Comparison of ENCODE assay signal across 1 cellular context in the genomic region with DNA sequence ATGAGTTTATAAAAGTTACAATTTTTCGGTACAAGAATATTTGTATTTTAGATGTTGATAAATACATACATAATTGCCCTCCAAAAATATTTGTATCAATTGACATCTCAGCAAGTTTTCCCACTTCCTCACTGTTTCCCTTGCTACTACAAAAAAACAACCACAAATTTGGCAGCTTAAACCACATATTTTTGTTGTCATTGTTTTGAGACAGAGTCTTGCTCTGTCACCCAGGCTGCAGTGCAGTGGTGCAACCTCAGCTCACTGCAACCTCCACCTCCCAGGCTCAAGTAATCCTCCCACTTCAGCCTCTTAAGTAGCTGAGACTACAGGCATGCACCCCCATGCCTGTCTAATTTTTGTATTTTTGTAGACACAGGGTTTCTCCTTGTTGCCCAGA.
TF ChIP-seq lines count a peak whose summit lies in the region.

No MANE protein-coding gene starts in this region.

TF ChIP-seq in GM23338, 12 proteins besides CTCF, POLR2A, EP300 and RAD21:
- TF ChIP-seq, protein P1, sequence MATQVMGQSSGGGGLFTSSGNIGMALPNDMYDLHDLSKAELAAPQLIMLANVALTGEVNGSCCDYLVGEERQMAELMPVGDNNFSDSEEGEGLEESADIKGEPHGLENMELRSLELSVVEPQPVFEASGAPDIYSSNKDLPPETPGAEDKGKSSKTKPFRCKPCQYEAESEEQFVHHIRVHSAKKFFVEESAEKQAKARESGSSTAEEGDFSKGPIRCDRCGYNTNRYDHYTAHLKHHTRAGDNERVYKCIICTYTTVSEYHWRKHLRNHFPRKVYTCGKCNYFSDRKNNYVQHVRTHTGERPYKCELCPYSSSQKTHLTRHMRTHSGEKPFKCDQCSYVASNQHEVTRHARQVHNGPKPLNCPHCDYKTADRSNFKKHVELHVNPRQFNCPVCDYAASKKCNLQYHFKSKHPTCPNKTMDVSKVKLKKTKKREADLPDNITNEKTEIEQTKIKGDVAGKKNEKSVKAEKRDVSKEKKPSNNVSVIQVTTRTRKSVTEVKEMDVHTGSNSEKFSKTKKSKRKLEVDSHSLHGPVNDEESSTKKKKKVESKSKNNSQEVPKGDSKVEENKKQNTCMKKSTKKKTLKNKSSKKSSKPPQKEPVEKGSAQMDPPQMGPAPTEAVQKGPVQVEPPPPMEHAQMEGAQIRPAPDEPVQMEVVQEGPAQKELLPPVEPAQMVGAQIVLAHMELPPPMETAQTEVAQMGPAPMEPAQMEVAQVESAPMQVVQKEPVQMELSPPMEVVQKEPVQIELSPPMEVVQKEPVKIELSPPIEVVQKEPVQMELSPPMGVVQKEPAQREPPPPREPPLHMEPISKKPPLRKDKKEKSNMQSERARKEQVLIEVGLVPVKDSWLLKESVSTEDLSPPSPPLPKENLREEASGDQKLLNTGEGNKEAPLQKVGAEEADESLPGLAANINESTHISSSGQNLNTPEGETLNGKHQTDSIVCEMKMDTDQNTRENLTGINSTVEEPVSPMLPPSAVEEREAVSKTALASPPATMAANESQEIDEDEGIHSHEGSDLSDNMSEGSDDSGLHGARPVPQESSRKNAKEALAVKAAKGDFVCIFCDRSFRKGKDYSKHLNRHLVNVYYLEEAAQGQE (IDR thresholded peaks at IDR 0.05; ENCODE audit: unreplicated experiment): no peak
- TF ChIP-seq, protein P2, sequence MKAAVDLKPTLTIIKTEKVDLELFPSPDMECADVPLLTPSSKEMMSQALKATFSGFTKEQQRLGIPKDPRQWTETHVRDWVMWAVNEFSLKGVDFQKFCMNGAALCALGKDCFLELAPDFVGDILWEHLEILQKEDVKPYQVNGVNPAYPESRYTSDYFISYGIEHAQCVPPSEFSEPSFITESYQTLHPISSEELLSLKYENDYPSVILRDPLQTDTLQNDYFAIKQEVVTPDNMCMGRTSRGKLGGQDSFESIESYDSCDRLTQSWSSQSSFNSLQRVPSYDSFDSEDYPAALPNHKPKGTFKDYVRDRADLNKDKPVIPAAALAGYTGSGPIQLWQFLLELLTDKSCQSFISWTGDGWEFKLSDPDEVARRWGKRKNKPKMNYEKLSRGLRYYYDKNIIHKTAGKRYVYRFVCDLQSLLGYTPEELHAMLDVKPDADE (IDR thresholded peaks at IDR 0.05): no peak
- TF ChIP-seq STAT1 (IDR thresholded peaks at IDR 0.05; ENCODE audit: unreplicated experiment): no peak
- TF ChIP-seq POLR2AphosphoS5 (IDR thresholded peaks at IDR 0.05; ENCODE audit: low read depth): no peak
- no peak for TF ChIP-seq JUNB (IDR thresholded peaks at IDR 0.05; ENCODE audit: unreplicated experiment)
- TF ChIP-seq NANOG (IDR thresholded peaks at IDR 0.05; ENCODE audit: borderline replicate concordance): no peak
- no peak for TF ChIP-seq CREB1 (CRISPR knock-in tag; IDR thresholded peaks at IDR 0.05; ENCODE audit: low read depth)
- TF ChIP-seq EZH2 (IDR thresholded peaks at IDR 0.05; ENCODE audit: low read depth, unreplicated experiment): no peak
- no peak for TF ChIP-seq EZH2phosphoT487 (IDR thresholded peaks at IDR 0.05; ENCODE audit: unreplicated experiment)
- no peak for TF ChIP-seq ZNF331 (CRISPR knock-in tag; IDR thresholded peaks at IDR 0.05; ENCODE audit: low read depth)
